8 cellular contexts compared by ENCODE assay signal in genomic region chr2:68158134-68158447, GRCh38. TPM values are rescaled to one million over a fixed set of nuclear protein-coding genes. Genes with fewer than 3 reads are reported as not detected.
DNase-seq lines count a peak whose midpoint lies in the region; ATAC-seq and TF ChIP-seq lines count a peak whose summit lies in the region.

No MANE protein-coding gene starts in this region.

- CTCF ChIA-PET in CD4-positive, alpha-beta memory T cell (lab: Charles Lee; ENCODE audit: partially characterized antibody), result interaction anchor here (1.0 to 2.7 kb wide), 9 partner anchors 10 to 125 kb away, joined by 3 to 20 read pairs (median 6); partner anchors contain the start of genes C1D and PPP3R1

- H3K4me3 Mint-ChIP-seq in CD4-positive, alpha-beta memory T cell, result peak overlapping the region; percentile 95 to 99 (median 98)
- peak overlapping the region; percentile 96 for H3K4me3 Mint-ChIP-seq in endodermal cell

- ATAC-seq in HG03280 (IDR thresholded peaks at IDR 0.05; ENCODE audit: unreplicated experiment), result no peak

- peaks cover 2% of the 10 kb centered on the region for H4K20me1 ChIP-seq in osteoblast (ENCODE audit: insufficient read depth, low read length)

- H3K9ac ChIP-seq in NT2/D1 (ENCODE audit: insufficient read length, low read depth), result peak overlapping the region; percentile 85
- H3K9ac ChIP-seq in endodermal cell (ENCODE audit: extremely low read depth, low read length, poor library complexity, severe bottlenecking), result peak overlapping the region; percentile 96

- no peaks in the 10 kb centered on the region for H3K9me3 ChIP-seq in CD4-positive, alpha-beta memory T cell (ENCODE audit: control insufficient read depth in 1 of 2, low read length in 2 of 2)
- H3K9me3 ChIP-seq in NT2/D1 (ENCODE audit: insufficient read depth, low read length), result no peaks in the 10 kb centered on the region
- no peaks in the 10 kb centered on the region for H3K9me3 ChIP-seq in endodermal cell (ENCODE audit: control insufficient read depth, low read length)
- H3K9me3 ChIP-seq in osteoblast (ENCODE audit: low read depth, low read length), result no peaks in the 10 kb centered on the region

- peak overlapping the region; percentile 91 for H2AFZ ChIP-seq in osteoblast (ENCODE audit: low read length)

- peaks cover 0 to 2% of the 10 kb centered on the region in 2 donors for H3K27me3 Mint-ChIP-seq in CD4-positive, alpha-beta memory T cell
- no peaks in the 10 kb centered on the region for H3K27me3 Mint-ChIP-seq in endodermal cell (ENCODE audit: insufficient read depth)

- DNase-seq in CD4-positive, alpha-beta memory T cell, result no peak
- DNase-seq in NT2/D1 (ENCODE audit: low read depth, low spot score), result no peak
- no peak for DNase-seq in endodermal cell
- no peak for DNase-seq in osteoblast (ENCODE audit: insufficient read length, low spot score, missing footprints)
- no peak for DNase-seq in SW 1271 (lab: John Stamatoyannopoulos, UW)
- no peak for DNase-seq in NCI-H774 (lab: John Stamatoyannopoulos, UW)
- DNase-seq in iPS-NIHi11 (ENCODE audit: low spot score), result no peak

- H3K27ac Mint-ChIP-seq in CD4-positive, alpha-beta memory T cell, result peak overlapping the region; percentile 99 to 100 (median 100)
- H3K27ac Mint-ChIP-seq in endodermal cell, result peak overlapping the region; percentile 100

- peaks cover 34% of the 10 kb centered on the region for H3K4me1 ChIP-seq in CD4-positive, alpha-beta memory T cell (ENCODE audit: insufficient read depth, low read length)
- no peaks in the 10 kb centered on the region for H3K4me1 ChIP-seq in NT2/D1 (ENCODE audit: insufficient read depth, insufficient read length)
- H3K4me1 ChIP-seq in endodermal cell (ENCODE audit: control insufficient read depth, insufficient read depth, low read length), result peaks cover 2% of the 10 kb centered on the region
- H3K4me1 ChIP-seq in osteoblast (ENCODE audit: insufficient read depth, low read length), result peaks cover 19% of the 10 kb centered on the region

- peaks cover 22% of the 10 kb centered on the region for H3K36me3 ChIP-seq in CD4-positive, alpha-beta memory T cell (ENCODE audit: insufficient read depth, low read length)
- H3K36me3 ChIP-seq in NT2/D1 (ENCODE audit: insufficient read depth, insufficient read length, low read length) (peaks cover 47% of the 10 kb centered on the region), endodermal cell (ENCODE audit: control insufficient read depth, insufficient read depth, low read length) (peaks cover 32% of the 10 kb centered on the region), osteoblast (ENCODE audit: insufficient read depth, low read length) (peaks cover 36% of the 10 kb centered on the region)

- peaks cover 0 to 2% (median 0%) of the 10 kb centered on the region in 8 donors for H3K9me3 Mint-ChIP-seq in CD4-positive, alpha-beta memory T cell
- H3K9me3 Mint-ChIP-seq in endodermal cell, result no peaks in the 10 kb centered on the region

- WGBS in endodermal cell (ENCODE audit: insufficient coverage in 1 of 2, insufficient read length in 1 of 2), 2 experiments, result 0% methylated on average over 7 of the region's 7 CpGs; no CpG with 5 or more reads in 1 of the 2 experiments

- H3K4me3 ChIP-seq in CD4-positive, alpha-beta memory T cell (ENCODE audit: low read length in 2 of 2), result peak overlapping the region; percentile 82 to 97
- peak overlapping the region; percentile 97 for H3K4me3 ChIP-seq in NT2/D1 (ENCODE audit: insufficient read length, low read depth)
- H3K4me3 ChIP-seq in endodermal cell (ENCODE audit: low read length), result peak overlapping the region; percentile 99
- peak overlapping the region; percentile 98 for H3K4me3 ChIP-seq in osteoblast (ENCODE audit: insufficient read depth, low read length)

- POLR2A ChIA-PET in CD4-positive, alpha-beta memory T cell (lab: Charles Lee; ENCODE audit: partially characterized antibody), result interaction anchor here (0.6 to 3.5 kb wide), 12 partner anchors 10 to 437 kb away, joined by 3 to 49 read pairs (median 4); partner anchors contain the start of genes APLF, C1D, FBXO48 and PPP3R1

- TF ChIP-seq CTCF in endodermal cell (conservative IDR thresholded peaks at IDR 0.05) (no peak), osteoblast (IDR thresholded peaks at IDR 0.05; ENCODE audit: extremely low read depth, low read depth, low read length) (no peak)

- H3K36me3 Mint-ChIP-seq in CD4-positive, alpha-beta memory T cell, result peaks cover 23 to 48% of the 10 kb centered on the region in 2 donors
- peaks cover 36% of the 10 kb centered on the region for H3K36me3 Mint-ChIP-seq in endodermal cell (ENCODE audit: low read depth)

- peaks cover 55% of the 10 kb centered on the region for H3K79me2 ChIP-seq in osteoblast (ENCODE audit: insufficient read depth, low read length)

- H3K27me3 ChIP-seq in CD4-positive, alpha-beta memory T cell (ENCODE audit: insufficient read depth, low read length), result no peaks in the 10 kb centered on the region
- H3K27me3 ChIP-seq in NT2/D1 (ENCODE audit: insufficient read depth, insufficient read length) (no peaks in the 10 kb centered on the region), endodermal cell (ENCODE audit: control insufficient read depth, insufficient read depth, low read length, poor library complexity, severe bottlenecking) (no peaks in the 10 kb centered on the region), osteoblast (ENCODE audit: insufficient read depth, low read length) (no peaks in the 10 kb centered on the region)

- intact Hi-C loops in CD4-positive, alpha-beta memory T cell (cut with micrococcal nuclease), result loop anchor here (5.0 to 10.0 kb wide), 3 partner anchors 569 to 1667 kb away; partner anchors contain the start of gene GMCL1

- peak overlapping the region; percentile 97 for H3K27ac ChIP-seq in CD4-positive, alpha-beta memory T cell (ENCODE audit: low read depth, low read length)
- peak overlapping the region; percentile 100 for H3K27ac ChIP-seq in endodermal cell (ENCODE audit: low read depth, low read length)
- peak overlapping the region; percentile 98 for H3K27ac ChIP-seq in osteoblast (ENCODE audit: low read depth, low read length)

- peaks cover 26 to 59% (median 40%) of the 10 kb centered on the region in 4 donors for H3K4me1 Mint-ChIP-seq in CD4-positive, alpha-beta memory T cell
- H3K4me1 Mint-ChIP-seq in endodermal cell, result peaks cover 15% of the 10 kb centered on the region

- peak overlapping the region; percentile 99 for H3K4me2 ChIP-seq in osteoblast (ENCODE audit: insufficient read depth, low read length)

RNA-seq across cellular contexts. Expression of gene PNO1, which starts 0.4 kb away (rescaled TPM):
- 10 to 100 TPM in 1 of 2 experiments, 1 to 10 TPM in 1; 8.7 to 11.3 TPM for total RNA-seq in CD4-positive, alpha-beta memory T cell
- 10 to 100 TPM; 18.9 to 26.1 TPM for polyA plus RNA-seq in CD4-positive, alpha-beta memory T cell
- total RNA-seq in endodermal cell (10 to 100 TPM; 16.6 to 21.3 TPM), osteoblast (10.5 and 15.0 TPM in 2 replicates)
- polyA plus RNA-seq in endodermal cell (2013, experiment 1 of 2), result 17.3 TPM
- polyA plus RNA-seq in endodermal cell (2013, experiment 2 of 2), result 16.0 TPM
